Comparison of ENCODE assay signal across 10 cellular contexts in the genomic region with DNA sequence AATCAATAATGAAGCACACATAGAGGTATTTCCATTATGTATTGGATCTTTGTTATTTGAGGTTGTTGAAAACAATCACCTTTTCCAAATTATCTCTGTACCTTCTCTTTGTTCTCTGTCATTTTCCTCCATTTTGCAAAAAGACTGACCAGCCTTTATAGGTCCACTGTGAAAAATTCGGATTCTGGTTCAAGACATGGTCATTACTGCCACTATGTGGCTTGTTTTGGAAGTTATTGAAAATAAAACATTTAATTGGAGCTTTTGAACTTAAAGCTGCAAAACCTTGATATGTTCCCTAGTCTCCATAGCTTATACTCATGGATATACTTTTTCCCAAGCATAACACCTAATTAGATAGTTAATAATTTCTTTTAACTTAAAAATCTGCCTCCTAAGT.
A peak's percentile ranks its signal among the peaks of the same experiment; 100 is the strongest.
DNase-seq lines count a peak whose midpoint lies in the region; ATAC-seq, FAIRE-seq and TF ChIP-seq lines count a peak whose summit lies in the region.
"Had no signal": no experiment of that assay in that cellular context is flagged by ENCODE, and none has a peak within 500 bp of the region (broad histone marks: within the 10 kb centered on the region; RNA-seq: fewer than 3 reads in every experiment).

No MANE protein-coding gene starts in this region.

- H3K27me3 Mint-ChIP-seq in activated T-cell treated with anti-CD3 and anti-CD28 coated beads, Interleukin-2, amount 50 U/mL, for 72 hours (ENCODE audit: low read depth) = no peaks in the 10 kb centered on the region

- H3K4me1 Mint-ChIP-seq in activated T-cell treated with anti-CD3 and anti-CD28 coated beads, Interleukin-2, amount 50 U/mL, for 72 hours (ENCODE audit: low read depth) = no peaks in the 10 kb centered on the region

- no peak overlapping the region for H3K27ac ChIP-seq in RWPE1

- peaks cover 1 to 2% of the 10 kb centered on the region in 2 donors for H3K9me3 Mint-ChIP-seq in activated T-cell treated with anti-CD3 and anti-CD28 coated beads, Interleukin-2, amount 50 U/mL, for 72 hours

- H3K4me3 Mint-ChIP-seq in activated T-cell treated with anti-CD3 and anti-CD28 coated beads, Interleukin-2, amount 50 U/mL, for 72 hours = no peak overlapping the region

- TF ChIP-seq CTCF in GM12872 (IDR thresholded peaks at IDR 0.05; ENCODE audit: insufficient read depth, low read depth, low read length) (0 out of 3 replicates have a peak, but pooled peaks have one; percentile 10), RWPE1 (conservative IDR thresholded peaks at IDR 0.05; ENCODE audit: low read depth) (0 out of 2 replicates have a peak, but pooled peaks have one; percentile 11)

- no peak for DNase-seq in RWPE1 (ENCODE audit: low spot score)
- peak; percentile 10 for DNase-seq in foreskin melanocyte
- no peak for DNase-seq in activated T-cell treated with anti-CD3 and anti-CD28 coated beads, Interleukin-2, amount 50 U/mL, for 72 hours
- no peak for DNase-seq in activated effector memory CD4-positive, alpha-beta T cell treated with anti-CD3 and anti-CD28 coated beads, Interleukin-2, amount 50 U/mL, for 16 hours
- no peak for DNase-seq in midbrain (lab: John Stamatoyannopoulos, UW)
- DNase-seq: left colon, NCI-H1105 had no signal

- CTCF ChIA-PET in RWPE1 (lab: Yijun Ruan, JAX) = interaction anchor here (0.6 to 1.4 kb wide), 6 partner anchors 11 to 1319 kb away, joined by 3 to 8 read pairs (median 3); no protein-coding TSS in a partner anchor

- ATAC-seq in HG03280 (IDR thresholded peaks at IDR 0.05; ENCODE audit: unreplicated experiment) = no peak
- ATAC-seq in activated T-cell treated with anti-CD3 and anti-CD28 coated beads, Interleukin-2, amount 50 U/mL, for 72 hours (replicated peaks in 1 of 2) = no peak
- ATAC-seq: left colon had no signal

- POLR2A ChIA-PET in RWPE1 (lab: Yijun Ruan, JAX; ENCODE audit: low non-redundant PET) = no interaction called here

- no peaks in the 10 kb centered on the region for H3K36me3 Mint-ChIP-seq in activated T-cell treated with anti-CD3 and anti-CD28 coated beads, Interleukin-2, amount 50 U/mL, for 72 hours (ENCODE audit: insufficient read depth in 2 of 2)

- H3K27ac Mint-ChIP-seq in activated T-cell treated with anti-CD3 and anti-CD28 coated beads, Interleukin-2, amount 50 U/mL, for 72 hours = no peak overlapping the region

- FAIRE-seq in A204.1 (lab: Jason Lieb, UNC) = peak; percentile 82
